ENCODE assay signal across 10 cellular contexts in genomic region chr4:154744341-154744948, GRCh38. TPM values are rescaled to one million over a fixed set of nuclear protein-coding genes. Genes with fewer than 3 reads are reported as not detected.
DNase-seq lines count a peak whose midpoint lies in the region; ATAC-seq, FAIRE-seq and TF ChIP-seq lines count a peak whose summit lies in the region.
"Had no signal": no experiment of that assay in that cellular context is flagged by ENCODE, and none has a peak within 500 bp of the region (broad histone marks: within the 10 kb centered on the region; RNA-seq: fewer than 3 reads in every experiment).

No MANE protein-coding gene starts in this region.

- no peaks in the 10 kb centered on the region for H3K9me3 Mint-ChIP-seq in stimulated activated memory B cell treated with anti-CD40 and anti-IgM and Interleukin-4, amounts not matched to agents 10 μg/mL and 1 μg/mL and 100 μg/mL, for 72 hours

- no peaks in the 10 kb centered on the region for H3K36me3 Mint-ChIP-seq in stimulated activated memory B cell treated with anti-CD40 and anti-IgM and Interleukin-4, amounts not matched to agents 10 μg/mL and 1 μg/mL and 100 μg/mL, for 72 hours

- peak overlapping the region; percentile 66 for H3K4me3 Mint-ChIP-seq in stimulated activated memory B cell treated with anti-CD40 and anti-IgM and Interleukin-4, amounts not matched to agents 10 μg/mL and 1 μg/mL and 100 μg/mL, for 72 hours

- H3K27me3 ChIP-seq in adipocyte (replicated peaks; ENCODE audit: control insufficient read depth, insufficient read depth, low read length) (peaks cover 40% of the 10 kb centered on the region), kidney epithelial cell (ENCODE audit: control insufficient read depth, insufficient read depth, low read length) (peaks cover 26% of the 10 kb centered on the region)

- H3K36me3 ChIP-seq in adipocyte (ENCODE audit: control insufficient read depth, insufficient read depth, low read length, severe bottlenecking) (no peaks in the 10 kb centered on the region), kidney epithelial cell (ENCODE audit: control insufficient read depth, insufficient read depth, low read length) (no peaks in the 10 kb centered on the region)

- no peaks in the 10 kb centered on the region for H3K9me3 ChIP-seq in adipocyte (ENCODE audit: control insufficient read depth, low read length)

- H3K9ac ChIP-seq in adipocyte (ENCODE audit: low read length) = no peak overlapping the region

- peak; percentile 39 for DNase-seq in NCI-H510A treated with DMSO at 0.1 percent for 48 hours (lab: John Stamatoyannopoulos, UW)
- no peak for DNase-seq in NCI-H510A (lab: John Stamatoyannopoulos, UW)
- no peak for DNase-seq in adipocyte (ENCODE audit: low read depth)
- DNase-seq in kidney epithelial cell (ENCODE audit: low read depth) = no peak
- DNase-seq in GM12891 (ENCODE audit: insufficient read length, low spot score) = no peak
- DNase-seq in NCI-H524 (lab: John Stamatoyannopoulos, UW) = no peak
- DNase-seq: NCI-H1694 had no signal

- H3K27ac Mint-ChIP-seq in stimulated activated memory B cell treated with anti-CD40 and anti-IgM and Interleukin-4, amounts not matched to agents 10 μg/mL and 1 μg/mL and 100 μg/mL, for 72 hours = no peak overlapping the region

- TF ChIP-seq CTCF in kidney epithelial cell (IDR thresholded peaks at IDR 0.05; ENCODE audit: insufficient read depth, low read length, poor library complexity, severe bottlenecking) = no peak

- no peak for TF ChIP-seq POLR2A in GM12891 (IDR thresholded peaks at IDR 0.05; ENCODE audit: low read depth, low read length)

- ATAC-seq in stimulated activated memory B cell treated with anti-CD40 and anti-IgM and Interleukin-4, amounts not matched to agents 10 μg/mL and 1 μg/mL and 100 μg/mL, for 72 hours = no peak
- ATAC-seq in HG03469 (IDR thresholded peaks at IDR 0.05; ENCODE audit: unreplicated experiment) = no peak

- FAIRE-seq in GM12891 (lab: Jason Lieb, UNC) = no peak
- FAIRE-seq: A204.1 had no signal

- peaks cover 27% of the 10 kb centered on the region for H3K4me1 Mint-ChIP-seq in stimulated activated memory B cell treated with anti-CD40 and anti-IgM and Interleukin-4, amounts not matched to agents 10 μg/mL and 1 μg/mL and 100 μg/mL, for 72 hours

- H3K4me3 ChIP-seq in adipocyte (ENCODE audit: low read length) (peak overlapping the region; percentile 80), kidney epithelial cell (ENCODE audit: low read depth, low read length) (peak overlapping the region; percentile 49)

- H3K4me1 ChIP-seq in adipocyte (ENCODE audit: control insufficient read depth, insufficient read depth, low read length) = peaks cover 10% of the 10 kb centered on the region

- H3K27me3 Mint-ChIP-seq in stimulated activated memory B cell treated with anti-CD40 and anti-IgM and Interleukin-4, amounts not matched to agents 10 μg/mL and 1 μg/mL and 100 μg/mL, for 72 hours = peaks cover 58% of the 10 kb centered on the region

TF ChIP-seq in GM12891, 5 proteins besides CTCF, POLR2A, EP300 and RAD21:
- TF ChIP-seq SPI1 (IDR thresholded peaks at IDR 0.05; ENCODE audit: low read depth, low read length) (no peak), POU2F2 (IDR thresholded peaks at IDR 0.05; ENCODE audit: low read depth, low read length) (no peak), PAX5 (IDR thresholded peaks at IDR 0.05; ENCODE audit: insufficient read depth, low read length, severe bottlenecking) (no peak), POLR2AphosphoS5 (IDR thresholded peaks at IDR 0.05; ENCODE audit: low read depth, low read length) (no peak), TAF1 (IDR thresholded peaks at IDR 0.05; ENCODE audit: low read depth, low read length) (no peak)
TF ChIP-seq in GM12891: peak in this region for 0.

RNA-seq across cellular contexts. Expression of gene LRAT, which starts 0.6 kb away (rescaled TPM):
- 1.1 and 1.2 TPM in 2 replicates for total RNA-seq in kidney epithelial cell
- not detected for polyA plus RNA-seq in GM12891 (2012; ENCODE audit: low read depth, missing spikeins)

RNA-seq across cellular contexts. Expression of gene RBM46, which starts 36.6 kb away (rescaled TPM):
- 0.04 and 0.21 TPM in 2 replicates for total RNA-seq in kidney epithelial cell
- not detected for polyA plus RNA-seq in GM12891 (2012; ENCODE audit: low read depth, missing spikeins)
